Comparison of ENCODE assay signal across 8 cellular contexts in genomic region chr3:194671900-194672808, GRCh38. TPM values are rescaled to one million over a fixed set of nuclear protein-coding genes. Genes with fewer than 3 reads are reported as not detected.
DNase-seq lines count a peak whose midpoint lies in the region; ATAC-seq and TF ChIP-seq lines count a peak whose summit lies in the region.

Gene LSG1, minus strand, starts transcription at chr3:194672191. Its CDS starts 29 bp downstream, at chr3:194672162.

- H3K9ac ChIP-seq in mammary epithelial cell (ENCODE audit: insufficient read depth, low read length) (peak within 1 kb of the TSS; percentile 93), iPS-20b (ENCODE audit: low read depth, low read length) (peak within 1 kb of the TSS; percentile 99)

- no peaks in the 10 kb centered on the region for H3K9me3 ChIP-seq in WERI-Rb-1 (ENCODE audit: severe bottlenecking)
- H3K9me3 ChIP-seq in mammary epithelial cell (replicated peaks; ENCODE audit: insufficient read depth, low read length) = no peaks in the 10 kb centered on the region
- H3K9me3 ChIP-seq in iPS-20b (ENCODE audit: insufficient read depth, low read depth, low read length) = no peaks in the 10 kb centered on the region

- H3K36me3 ChIP-seq in ACC112 (ENCODE audit: insufficient read depth, low read length) (peaks cover 14% of the 10 kb centered on the region; the same call in 1 of the 2 replicates), WERI-Rb-1 (no peaks in the 10 kb centered on the region; the same call in 1 of the 2 replicates), mammary epithelial cell (ENCODE audit: insufficient read depth, low read length) (peaks cover 7% of the 10 kb centered on the region), iPS-20b (ENCODE audit: insufficient read depth, low read depth, low read length) (peaks cover 23% of the 10 kb centered on the region)

- no TSS peak for BruUV-seq in mammary epithelial cell (replicated peaks; lab: Mats Ljungman, UMichigan)

- H3K4me3 ChIP-seq in ACC112 (ENCODE audit: low read depth, low read length) (peak within 1 kb of the TSS; percentile 94), WERI-Rb-1 (ENCODE audit: low read depth, low read length) (peak within 1 kb of the TSS; percentile 94), mammary epithelial cell (replicated peaks in 1 of 3; ENCODE audit: insufficient read depth in 1 of 3, low read depth in 2 of 3, low read length in 3 of 3) (peak within 1 kb of the TSS; percentile 57 to 96 (median 95)), iPS-20b (ENCODE audit: low read length) (peak within 1 kb of the TSS; percentile 88), skin epidermis (peak within 1 kb of the TSS; percentile 75 to 98 (median 88))

- H3K4me1 ChIP-seq in ACC112 (ENCODE audit: control insufficient read depth, insufficient read depth, low read length, unreplicated experiment) (peaks cover 19% of the 10 kb centered on the region), mammary epithelial cell (ENCODE audit: insufficient read depth, low read length) (peaks cover 21% of the 10 kb centered on the region), iPS-20b (ENCODE audit: insufficient read depth, low read length) (peaks cover 5% of the 10 kb centered on the region; the same call in 1 of the 2 replicates)

- H2AFZ ChIP-seq in ACC112 (ENCODE audit: low read length, unreplicated experiment) = peak within 1 kb of the TSS; percentile 68
- peak within 1 kb of the TSS; percentile 90 for H2AFZ ChIP-seq in mammary epithelial cell (ENCODE audit: low read depth, low read length)

- H4K20me1 ChIP-seq in mammary epithelial cell (ENCODE audit: insufficient read depth, low read length) = no peaks in the 10 kb centered on the region

- under 1% methylated on average over 54 of the region's 57 CpGs for WGBS in mammary epithelial cell (ENCODE audit: low coverage, missing lambda C conversion rate)

- intact Hi-C loops in mammary epithelial cell (cut with micrococcal nuclease) = loop anchor here (1.0 kb wide), 3 partner anchors 339 to 588 kb away; no protein-coding TSS in a partner anchor

- TF ChIP-seq CTCF in WERI-Rb-1 (IDR thresholded peaks at IDR 0.05; ENCODE audit: low read depth, low read length) = no peak
- TF ChIP-seq CTCF in mammary epithelial cell (conservative IDR thresholded peaks at IDR 0.05 in 1 of 2, IDR thresholded peaks at IDR 0.05 in 1 of 2; ENCODE audit: extremely low read depth in 1 of 2, insufficient read depth in 1 of 2, low read depth in 1 of 2, low read length in 2 of 2) = no peak

- no peaks in the 10 kb centered on the region for H3K27me3 ChIP-seq in ACC112 (ENCODE audit: insufficient read depth, low read length)
- H3K27me3 ChIP-seq in WERI-Rb-1 (ENCODE audit: insufficient read depth, low read depth, severe bottlenecking) = no peaks in the 10 kb centered on the region
- no peaks in the 10 kb centered on the region for H3K27me3 ChIP-seq in mammary epithelial cell (ENCODE audit: insufficient read depth, low read length)
- H3K27me3 ChIP-seq in iPS-20b (ENCODE audit: insufficient read depth, low read length) = peaks cover 25% of the 10 kb centered on the region

- H3K79me2 ChIP-seq in ACC112 (ENCODE audit: control insufficient read depth, insufficient read depth, low read length, unreplicated experiment) (peaks cover 40% of the 10 kb centered on the region), mammary epithelial cell (ENCODE audit: insufficient read depth, low read length) (peaks cover 45% of the 10 kb centered on the region)

- H3K4me2 ChIP-seq in mammary epithelial cell (ENCODE audit: insufficient read depth, low read depth, low read length) = peak within 1 kb of the TSS; percentile 92

- H3K27ac ChIP-seq in ACC112 (ENCODE audit: low read depth, low read length) (peak within 1 kb of the TSS; percentile 89), WERI-Rb-1 (peak within 1 kb of the TSS; percentile 97), mammary epithelial cell (ENCODE audit: insufficient read depth, low read depth, low read length) (peak within 1 kb of the TSS; percentile 98), iPS-20b (ENCODE audit: low read length) (peak within 1 kb of the TSS; percentile 89), skin epidermis (peak within 1 kb of the TSS; percentile 73 to 99 (median 96))

- in situ Hi-C loops in mammary epithelial cell (cut with MboI; ENCODE audit: low sequenced_read_pairs in 2 of 2) = loop anchor here (10.0 to 25.0 kb wide), 2 partner anchors 583 to 865 kb away; partner anchors contain the start of gene PPP1R2 (in 1 of the 2)

- peak; percentile 98 for DNase-seq in NCI-H2227 (lab: John Stamatoyannopoulos, UW; ENCODE audit: unreplicated experiment)
- DNase-seq in WERI-Rb-1 = peak; percentile 80
- DNase-seq in mammary epithelial cell = peak; percentile 90

- CTCF ChIA-PET in mammary epithelial cell (lab: Charles Lee; ENCODE audit: low non-redundant PET) = interaction anchor here (0.5 to 2.0 kb wide), 4 partner anchors 11 to 598 kb away, joined by 3 to 12 read pairs (median 4); no protein-coding TSS in a partner anchor

- peak; percentile 75 for ATAC-seq in GM18870 (IDR thresholded peaks at IDR 0.05; ENCODE audit: unreplicated experiment)
- peak; percentile 89 for ATAC-seq in HG03135 (IDR thresholded peaks at IDR 0.05; ENCODE audit: unreplicated experiment)

- dilution Hi-C loops in mammary epithelial cell (cut with HindIII; ENCODE audit: low sequenced_read_pairs) = no loop called here

RNA-seq across cellular contexts. Expression of gene LSG1, which starts in this region (rescaled TPM):
- 10 to 100 TPM; 33.5 to 33.8 TPM for total RNA-seq in mammary epithelial cell
- polyA plus RNA-seq in mammary epithelial cell = 25.9 TPM
- 49.4 TPM for polyA minus RNA-seq in mammary epithelial cell

Comparison
In these comparisons a context has a peak if more than half of its experiments do, and no peak if none do; other contexts are left out.
1. Peak in every context shown above with its lines: DNase-seq, ATAC-seq, H3K4me3 ChIP-seq and H3K27ac ChIP-seq.